ENCODE assay signal across 1 cellular context in the genomic region with DNA sequence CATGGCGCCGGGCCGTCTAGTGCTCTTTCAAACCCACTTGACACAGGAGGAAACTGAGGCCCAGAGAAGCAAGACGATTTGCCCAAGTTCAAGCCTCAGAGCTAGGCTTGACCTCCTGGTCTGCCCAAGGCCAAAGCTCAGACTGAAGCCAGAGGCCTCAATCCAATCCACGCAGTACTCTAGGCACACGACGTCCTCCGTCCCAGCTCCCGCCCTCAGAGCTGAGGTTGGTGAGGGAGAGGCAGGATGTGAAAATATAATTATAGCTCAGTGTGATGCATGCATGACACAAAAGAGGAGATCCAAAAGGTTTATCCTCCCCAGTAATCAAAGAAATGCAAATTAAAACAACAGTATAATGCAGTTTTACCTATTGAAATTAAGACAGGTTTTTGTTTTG.
TF ChIP-seq lines count a peak whose summit lies in the region.

No MANE protein-coding gene starts in this region.

TF ChIP-seq in K562, 482 proteins besides CTCF, POLR2A, EP300 and RAD21:
- TF ChIP-seq STAT5A (IDR thresholded peaks at IDR 0.05; ENCODE audit: borderline replicate concordance, low read length) (no peak), IRF2 (CRISPR knock-in tag; IDR thresholded peaks at IDR 0.05) (0 out of 2 replicates have a peak, but pooled peaks have one; percentile 70)
